Comparison of ENCODE assay signal across 14 cellular contexts in the genomic region with DNA sequence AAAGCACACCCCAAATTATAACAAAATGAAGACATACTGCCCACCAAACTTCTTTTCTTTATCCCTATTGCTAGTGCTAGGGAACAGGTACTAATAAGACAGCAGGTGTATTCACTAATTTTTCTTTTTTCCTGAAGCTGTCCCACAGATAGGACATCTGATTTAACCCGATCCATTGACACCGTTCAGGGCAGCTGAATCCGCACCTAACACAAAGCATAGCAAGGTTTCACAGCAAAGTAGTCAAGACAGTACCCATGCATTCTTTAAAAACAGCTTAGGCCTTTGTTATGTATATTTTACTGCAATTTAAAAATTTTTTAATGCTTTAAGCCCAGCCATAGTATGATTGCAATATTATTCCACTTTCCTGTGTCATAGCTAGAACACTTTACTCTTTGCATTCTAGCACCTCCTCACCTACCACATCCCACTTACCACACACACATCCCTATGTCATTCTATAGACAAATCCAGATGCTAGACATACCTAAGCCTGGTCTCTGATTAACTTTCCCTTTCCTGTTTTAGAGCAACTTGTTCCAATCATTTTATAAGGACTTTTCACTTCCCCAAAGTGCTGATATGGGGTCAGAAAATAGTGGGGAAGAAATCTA. TPM values are rescaled to one million over a fixed set of nuclear protein-coding genes. Genes with fewer than 3 reads are reported as not detected.
DNase-seq lines count a peak whose midpoint lies in the region; ATAC-seq and TF ChIP-seq lines count a peak whose summit lies in the region.
"Had no signal": no experiment of that assay in that cellular context is flagged by ENCODE, and none has a peak within 500 bp of the region (broad histone marks: within the 10 kb centered on the region; RNA-seq: fewer than 3 reads in every experiment).

No MANE protein-coding gene starts in this region.

- POLR2A ChIA-PET in Panc1 (lab: Charles Lee), result interaction anchor here (0.6 to 0.7 kb wide), 2 partner anchors 11 to 162 kb away, joined by 3 read pairs; no protein-coding TSS in a partner anchor

- ATAC-seq in Panc1, result peak; percentile 22; the same call in 1 of the 2 replicates
- peak; percentile 55 for ATAC-seq in stimulated activated naive CD8-positive, alpha-beta T cell treated with anti-CD3 and anti-CD28 coated beads, Interleukin-15, Interleukin-2, amounts not matched to agents 100 U/mL and 50 U/mL, for 24 hours

- no peaks in the 10 kb centered on the region for H3K27me3 ChIP-seq in Panc1 (ENCODE audit: control insufficient read depth, insufficient read depth, low read length)
- no peaks in the 10 kb centered on the region for H3K27me3 ChIP-seq in Peyer's patch
- no peaks in the 10 kb centered on the region for H3K27me3 ChIP-seq in effector memory CD4-positive, alpha-beta T cell (replicated peaks; ENCODE audit: control insufficient read depth, insufficient read depth, low read length, poor library complexity, severe bottlenecking)
- H3K27me3 ChIP-seq: cardiac muscle cell, esophagus squamous epithelium had no signal

- DNase-seq in NCI-H345 (lab: John Stamatoyannopoulos, UW) (peak; percentile 33), NCI-H345 treated with DMSO at 0.1 percent for 48 hours (lab: John Stamatoyannopoulos, UW; ENCODE audit: unreplicated experiment) (no peak), Panc1 (ENCODE audit: low read depth, low spot score) (no peak), glomerular visceral epithelial cell (ENCODE audit: extremely low spot score) (peak; percentile 23), NCI-H2081 treated with DMSO at 0.1 percent for 48 hours (lab: John Stamatoyannopoulos, UW) (no peak), Peyer's patch (no peak)
- DNase-seq in stimulated activated naive CD8-positive, alpha-beta T cell treated with anti-CD3 and anti-CD28 coated beads, Interleukin-15, Interleukin-2, amounts not matched to agents 100 U/mL and 50 U/mL, for 24 hours, result no peak
- DNase-seq in effector memory CD4-positive, alpha-beta T cell, result no peak
- DNase-seq: activated naive CD4-positive, alpha-beta T cell; esophagus squamous epithelium; lower lobe of right lung; stimulated activated CD4-positive, alpha-beta T cell treated with anti-CD3 and anti-CD28 coated beads, Interleukin-15, amount 100 ng/mL, for 24 hours; trophoblast cell had no signal

- BruUV-seq in Panc1 (replicated peaks; lab: Mats Ljungman, UMichigan), result no TSS peak

- H3K27ac ChIP-seq in Panc1 (ENCODE audit: low read length) (0 out of 2 replicates have a peak overlapping the region, but pooled peaks have one; percentile 49), Peyer's patch (no peak overlapping the region)
- H3K27ac ChIP-seq in effector memory CD4-positive, alpha-beta T cell (ENCODE audit: insufficient read depth, low read length, poor library complexity, severe bottlenecking), result no peak overlapping the region
- H3K27ac ChIP-seq: esophagus squamous epithelium, lower lobe of right lung had no signal

- no peaks in the 10 kb centered on the region for H3K9me3 ChIP-seq in Panc1 (ENCODE audit: control insufficient read depth, insufficient read depth, low read depth, low read length)
- H3K9me3 ChIP-seq in Peyer's patch, result no peaks in the 10 kb centered on the region
- no peaks in the 10 kb centered on the region for H3K9me3 ChIP-seq in effector memory CD4-positive, alpha-beta T cell (ENCODE audit: control insufficient read depth, low read length)
- H3K9me3 ChIP-seq: esophagus squamous epithelium, lower lobe of right lung had no signal

- H3K36me3 ChIP-seq in Panc1 (ENCODE audit: control insufficient read depth, insufficient read depth, low read length), result no peaks in the 10 kb centered on the region
- H3K36me3 ChIP-seq in Peyer's patch, result no peaks in the 10 kb centered on the region
- no peaks in the 10 kb centered on the region for H3K36me3 ChIP-seq in effector memory CD4-positive, alpha-beta T cell (ENCODE audit: control insufficient read depth, insufficient read depth, low read length)
- H3K36me3 ChIP-seq: cardiac muscle cell, lower lobe of right lung had no signal

- in situ Hi-C loops in Panc1 (cut with HindIII; ENCODE audit: low pct_unique_long_range_greater_than_20kb, low sequenced_read_pairs), result no loop called here

- CTCF ChIA-PET in Panc1 (lab: Charles Lee), result no interaction called here

- no peak for TF ChIP-seq POLR2A in Peyer's patch (IDR thresholded peaks at IDR 0.05)

- TF ChIP-seq CTCF in Panc1 (IDR thresholded peaks at IDR 0.05), result no peak
- TF ChIP-seq CTCF in Peyer's patch (IDR thresholded peaks at IDR 0.05), result no peak

- intact Hi-C loops in Panc1 (cut with micrococcal nuclease; ENCODE audit: unreplicated experiment), result no loop called here

- peaks cover 23% of the 10 kb centered on the region for H3K4me1 ChIP-seq in Panc1 (ENCODE audit: control insufficient read depth, insufficient read depth, low read length)
- H3K4me1 ChIP-seq in Peyer's patch, result peaks cover 0 to 38% (median 4%) of the 10 kb centered on the region in 4 donors
- no peaks in the 10 kb centered on the region for H3K4me1 ChIP-seq in effector memory CD4-positive, alpha-beta T cell (ENCODE audit: control insufficient read depth, insufficient read depth, low read length, poor library complexity, severe bottlenecking)

- no peak overlapping the region for H3K4me3 ChIP-seq in Panc1 (ENCODE audit: low read depth in 2 of 2, low read length in 2 of 2)
- H3K4me3 ChIP-seq in Peyer's patch, result no peak overlapping the region
- no peak overlapping the region for H3K4me3 ChIP-seq in effector memory CD4-positive, alpha-beta T cell (ENCODE audit: insufficient read depth, low read depth, low read length, poor library complexity, severe bottlenecking)
- H3K4me3 ChIP-seq: cardiac muscle cell had no signal

RNA-seq across cellular contexts. Expression of gene GATAD2B, which starts 40.4 kb away (rescaled TPM):
- total RNA-seq in Panc1 (2021; ENCODE audit: unreplicated experiment) (47.2 TPM), Peyer's patch (10 to 100 TPM; 22.3 to 65.2 (median 24.7) TPM)
- polyA plus RNA-seq in Panc1 (2012; ENCODE audit: insufficient read length), result 10.9 TPM

Comparison
In these comparisons a context has a peak if more than half of its experiments do, and no peak if none do; other contexts are left out.
1. DNase-seq: peak in NCI-H345 (single experiment) and glomerular visceral epithelial cell (single experiment); none in NCI-H345 treated with DMSO at 0.1 percent for 48 hours (single experiment), Panc1 (single experiment), stimulated activated naive CD8-positive, alpha-beta T cell treated with anti-CD3 and anti-CD28 coated beads, Interleukin-15, Interleukin-2, amounts not matched to agents 100 U/mL and 50 U/mL, for 24 hours (single experiment), NCI-H2081 treated with DMSO at 0.1 percent for 48 hours (single experiment), Peyer's patch (0 of 3) and effector memory CD4-positive, alpha-beta T cell (0 of 3).